20 cellular contexts compared by ENCODE assay signal in genomic region chr10:118405933-118406332, GRCh38.
"Had no signal": no experiment of that assay in that cellular context is flagged by ENCODE, and none has a peak within 500 bp of the region (broad histone marks: within the 10 kb centered on the region; RNA-seq: fewer than 3 reads in every experiment).

No MANE protein-coding gene starts in this region.

- H3K4me3 ChIP-seq: adrenal gland, coronary artery, pancreas, spleen, suprapubic skin had no signal

- H3K27me3 ChIP-seq: adrenal gland had no signal

- H3K4me1 ChIP-seq: adrenal gland, foreskin keratinocyte, pancreas, spleen, suprapubic skin had no signal

- H3K4me3 Mint-ChIP-seq: activated CD4-positive, alpha-beta T cell treated with anti-CD3 and anti-CD28 coated beads, Interleukin-2, amount 10 ng/mL, durations not matched to agents 24 days and 14 days; activated CD8-positive, alpha-beta T cell treated with anti-CD3 and anti-CD28 coated beads, Interleukin-2, amount 10 ng/mL, durations not matched to agents 7 days and 5 days; activated naive CD4-positive, alpha-beta T cell treated with anti-CD3 and anti-CD28 coated beads, Interleukin-2, amount 50 U/mL, for 24 hours; naive thymus-derived CD8-positive, alpha-beta T cell; stimulated activated naive CD8-positive, alpha-beta T cell treated with anti-CD3 and anti-CD28 coated beads, Interleukin-15, Interleukin-2, amounts not matched to agents 100 ng/mL and 50 ng/mL, for 24 hours; type B pancreatic cell had no signal

- DNase-seq: activated CD4-positive, alpha-beta T cell treated with anti-CD3 and anti-CD28 coated beads, Interleukin-2, amount 10 ng/mL, durations not matched to agents 24 days and 14 days; activated CD4-positive, CD25-positive, alpha-beta regulatory T cell; activated CD8-positive, alpha-beta memory T cell treated with anti-CD3 and anti-CD28 coated beads, Interleukin-2, amount 50 U/mL, for 4 hours; activated CD8-positive, alpha-beta T cell treated with anti-CD3 and anti-CD28 coated beads, Interleukin-2, amount 10 ng/mL, durations not matched to agents 7 days and 5 days; activated effector memory CD4-positive, alpha-beta T cell treated with anti-CD3 and anti-CD28 coated beads, Interleukin-2, amount 50 U/mL, for 16 hours; activated T-cell treated with anti-CD3 and anti-CD28 coated beads, Interleukin-2, amount 50 U/mL, for 48 hours; adrenal gland; caudate nucleus; effector CD4-positive, alpha-beta T cell; foreskin keratinocyte; left colon; naive thymus-derived CD8-positive, alpha-beta T cell; pancreas; spleen had no signal

- H3K27ac ChIP-seq: adrenal gland, coronary artery, foreskin keratinocyte, pancreas, spleen, suprapubic skin had no signal

- H3K4me1 Mint-ChIP-seq: activated CD4-positive, alpha-beta T cell treated with anti-CD3 and anti-CD28 coated beads, Interleukin-2, amount 10 ng/mL, durations not matched to agents 24 days and 14 days; activated naive CD4-positive, alpha-beta T cell treated with anti-CD3 and anti-CD28 coated beads, Interleukin-2, amount 50 U/mL, for 24 hours had no signal

- H3K27ac Mint-ChIP-seq: activated CD4-positive, alpha-beta T cell treated with anti-CD3 and anti-CD28 coated beads, Interleukin-2, amount 10 ng/mL, durations not matched to agents 24 days and 14 days; activated CD8-positive, alpha-beta T cell treated with anti-CD3 and anti-CD28 coated beads, Interleukin-2, amount 10 ng/mL, durations not matched to agents 7 days and 5 days; activated naive CD4-positive, alpha-beta T cell treated with anti-CD3 and anti-CD28 coated beads, Interleukin-2, amount 50 U/mL, for 24 hours; naive thymus-derived CD8-positive, alpha-beta T cell; stimulated activated naive CD8-positive, alpha-beta T cell treated with anti-CD3 and anti-CD28 coated beads, Interleukin-15, Interleukin-2, amounts not matched to agents 100 ng/mL and 50 ng/mL, for 24 hours; type B pancreatic cell had no signal

- ATAC-seq: activated CD8-positive, alpha-beta T cell treated with anti-CD3 and anti-CD28 coated beads, Interleukin-2, amount 10 ng/mL, durations not matched to agents 7 days and 5 days; foreskin keratinocyte; left colon; naive thymus-derived CD8-positive, alpha-beta T cell; pancreas; sciatic nerve had no signal

- H3K9me3 ChIP-seq: adrenal gland, pancreas, suprapubic skin had no signal

- H3K9me3 Mint-ChIP-seq: activated CD4-positive, alpha-beta T cell treated with anti-CD3 and anti-CD28 coated beads, Interleukin-2, amount 10 ng/mL, durations not matched to agents 24 days and 14 days; activated naive CD4-positive, alpha-beta T cell treated with anti-CD3 and anti-CD28 coated beads, Interleukin-2, amount 50 U/mL, for 24 hours; stimulated activated naive CD8-positive, alpha-beta T cell treated with anti-CD3 and anti-CD28 coated beads, Interleukin-15, Interleukin-2, amounts not matched to agents 100 ng/mL and 50 ng/mL, for 24 hours; type B pancreatic cell had no signal

- FAIRE-seq: pancreas had no signal

- H3K36me3 Mint-ChIP-seq: activated naive CD4-positive, alpha-beta T cell treated with anti-CD3 and anti-CD28 coated beads, Interleukin-2, amount 50 U/mL, for 24 hours; naive thymus-derived CD8-positive, alpha-beta T cell; type B pancreatic cell had no signal

- H3K36me3 ChIP-seq: adrenal gland, pancreas, spleen, suprapubic skin had no signal
